In the genomic region with DNA sequence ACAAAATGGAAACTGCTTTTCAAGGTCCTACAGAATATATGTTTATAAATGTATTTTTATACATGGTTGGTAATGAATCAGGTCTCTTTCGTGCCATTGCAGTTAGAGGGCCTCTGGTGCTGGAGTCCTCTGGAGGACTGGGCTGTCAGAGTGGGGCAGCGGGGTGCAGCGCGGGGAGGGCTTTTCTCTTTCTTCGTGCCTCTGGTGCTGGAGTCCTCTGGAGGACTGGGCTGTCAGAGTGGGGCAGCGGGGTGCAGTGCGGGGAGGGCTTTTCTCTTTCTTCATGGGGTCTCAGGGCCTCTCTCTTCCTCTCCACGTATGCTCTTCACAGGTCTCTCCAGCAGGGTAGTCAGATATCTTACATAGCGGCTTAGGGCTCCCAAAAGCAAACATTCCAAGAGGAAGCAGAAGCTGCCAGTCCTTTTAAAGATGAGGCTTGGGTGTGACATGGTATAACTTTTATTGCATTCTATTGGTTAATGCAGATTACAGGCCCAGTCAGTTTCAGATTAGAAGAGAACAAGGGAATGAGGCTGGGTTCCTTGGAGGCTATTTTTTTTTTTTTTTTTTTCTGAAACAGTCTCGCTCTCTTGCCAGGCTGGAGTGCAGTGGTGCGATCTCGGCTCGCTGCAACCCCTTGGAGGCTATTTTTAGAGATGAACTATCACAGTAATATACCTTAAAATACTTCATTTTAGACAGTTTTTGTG, we compare ENCODE assay signal across 1 cellular context.
TF ChIP-seq lines count a peak whose summit lies in the region.

No MANE protein-coding gene starts in this region.

TF ChIP-seq in HCT116, 20 proteins besides CTCF, POLR2A, EP300 and RAD21 (continued from another document):
- TF ChIP-seq CEBPB (IDR thresholded peaks at IDR 0.05; ENCODE audit: low read depth) = no peak
- TF ChIP-seq, protein P1, sequence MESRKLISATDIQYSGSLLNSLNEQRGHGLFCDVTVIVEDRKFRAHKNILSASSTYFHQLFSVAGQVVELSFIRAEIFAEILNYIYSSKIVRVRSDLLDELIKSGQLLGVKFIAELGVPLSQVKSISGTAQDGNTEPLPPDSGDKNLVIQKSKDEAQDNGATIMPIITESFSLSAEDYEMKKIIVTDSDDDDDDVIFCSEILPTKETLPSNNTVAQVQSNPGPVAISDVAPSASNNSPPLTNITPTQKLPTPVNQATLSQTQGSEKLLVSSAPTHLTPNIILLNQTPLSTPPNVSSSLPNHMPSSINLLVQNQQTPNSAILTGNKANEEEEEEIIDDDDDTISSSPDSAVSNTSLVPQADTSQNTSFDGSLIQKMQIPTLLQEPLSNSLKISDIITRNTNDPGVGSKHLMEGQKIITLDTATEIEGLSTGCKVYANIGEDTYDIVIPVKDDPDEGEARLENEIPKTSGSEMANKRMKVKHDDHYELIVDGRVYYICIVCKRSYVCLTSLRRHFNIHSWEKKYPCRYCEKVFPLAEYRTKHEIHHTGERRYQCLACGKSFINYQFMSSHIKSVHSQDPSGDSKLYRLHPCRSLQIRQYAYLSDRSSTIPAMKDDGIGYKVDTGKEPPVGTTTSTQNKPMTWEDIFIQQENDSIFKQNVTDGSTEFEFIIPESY (IDR thresholded peaks at IDR 0.05; ENCODE audit: extremely low read depth, insufficient replicate concordance, low read length) = no peak
- TF ChIP-seq POLR2AphosphoS5 (IDR thresholded peaks at IDR 0.05; ENCODE audit: low read depth, low read length) = no peak
- no peak for TF ChIP-seq TCF7L2 (IDR thresholded peaks at IDR 0.05; ENCODE audit: borderline replicate concordance, extremely low read depth, insufficient read depth, insufficient read length)
- no peak for TF ChIP-seq REST (IDR thresholded peaks at IDR 0.05; ENCODE audit: low read depth)
